7 cellular contexts compared by ENCODE assay signal in the genomic region with DNA sequence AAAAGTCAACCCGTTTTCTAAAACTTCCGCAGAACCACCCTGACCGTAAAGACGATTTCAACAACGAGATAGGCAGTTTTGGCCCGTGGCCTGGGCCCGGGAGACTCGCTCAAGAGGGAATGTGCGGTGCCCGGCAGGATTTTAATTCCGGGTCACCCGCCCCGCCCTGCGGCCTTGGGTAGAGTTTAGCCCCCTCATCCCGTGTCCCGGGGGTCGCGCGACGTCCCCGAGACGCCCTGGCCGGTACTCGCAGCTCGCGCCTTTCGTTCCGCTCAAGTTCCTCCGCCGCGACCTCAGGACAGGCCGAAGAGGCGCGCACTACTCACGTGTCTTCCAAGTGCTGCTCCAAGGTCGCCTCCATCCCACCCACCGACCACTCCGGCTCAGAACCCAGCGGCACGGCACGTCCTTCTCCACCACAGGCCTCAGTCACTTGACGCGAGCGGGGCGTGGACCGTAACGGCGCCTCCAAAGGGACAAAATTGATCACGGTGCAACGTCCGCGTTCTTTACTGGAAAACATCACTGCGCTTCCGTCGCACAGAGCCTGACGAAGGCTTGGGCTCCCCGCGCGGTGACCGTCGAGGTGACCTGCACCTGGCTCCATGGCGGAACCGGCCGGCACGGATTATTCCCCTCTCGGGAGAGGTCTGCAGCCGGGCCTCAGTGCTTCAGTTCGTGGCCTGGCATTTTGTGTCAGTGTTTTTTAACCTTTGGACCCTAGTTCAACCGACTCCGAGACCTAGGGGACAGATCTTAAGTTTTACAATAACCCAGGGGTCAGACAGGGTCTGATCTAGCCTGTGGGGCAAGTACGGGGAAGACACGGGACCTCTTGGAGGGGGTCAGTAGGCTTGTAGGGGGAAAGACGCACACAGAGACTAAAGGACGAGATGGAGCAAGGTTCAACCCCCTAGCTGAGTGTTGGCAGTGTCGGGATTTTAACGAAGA. TPM values are rescaled to one million over a fixed set of nuclear protein-coding genes. Genes with fewer than 3 reads are reported as not detected.
DNase-seq lines count a peak whose midpoint lies in the region; ATAC-seq and TF ChIP-seq lines count a peak whose summit lies in the region.

Gene LAMTOR5 (minus strand): TSS at position 435 of the 951 bp plus-strand sequence. CDS start 74 bp downstream, at position 361.

- H3K4me1 ChIP-seq in hepatocyte (ENCODE audit: insufficient read depth) = no peaks in the 10 kb centered on the region

- TF ChIP-seq CTCF in hepatocyte (IDR thresholded peaks at IDR 0.05; ENCODE audit: poor library complexity) = no peak

- peak within 1 kb of the TSS; percentile 65 for H3K4me3 ChIP-seq in hepatocyte

- H3K9me2 ChIP-seq in hepatocyte (replicated peaks; ENCODE audit: insufficient read depth) = no peaks in the 10 kb centered on the region

- no peaks in the 10 kb centered on the region for H4K20me1 ChIP-seq in hepatocyte (ENCODE audit: insufficient read depth, poor library complexity, severe bottlenecking)

- no peaks in the 10 kb centered on the region for H3K27me3 ChIP-seq in hepatocyte

- 35% methylated on average over 76 of the region's 76 CpGs for WGBS in hepatocyte (ENCODE audit: low lambda C conversion rate, missing lambda C conversion rate)

- peak within 1 kb of the TSS; percentile 90 for H3K27ac ChIP-seq in hepatocyte

- H3K4me2 ChIP-seq in hepatocyte = peak within 1 kb of the TSS; percentile 84

- DNase-seq in NCI-H1930 (lab: John Stamatoyannopoulos, UW) (peak; percentile 90), T-helper 9 cell (peak; percentile 85), astrocyte of the hippocampus (ENCODE audit: low read depth, low spot score) (peak; percentile 96), hepatocyte (ENCODE audit: low spot score) (peak; percentile 79), renal cortical epithelial cell (ENCODE audit: low read depth) (peak; percentile 82)

- H3K36me3 ChIP-seq in hepatocyte (replicated peaks; ENCODE audit: insufficient read depth, low read depth) = no peaks in the 10 kb centered on the region

- H3K9me3 ChIP-seq in hepatocyte (ENCODE audit: low read depth) = no peaks in the 10 kb centered on the region

- H2AFZ ChIP-seq in hepatocyte = peak within 1 kb of the TSS; percentile 86

- ATAC-seq in GM18502 (IDR thresholded peaks at IDR 0.05; ENCODE audit: poor library complexity, unreplicated experiment) = peak; percentile 82
- ATAC-seq in HG02943 (IDR thresholded peaks at IDR 0.05; ENCODE audit: low read depth, unreplicated experiment) = peak; percentile 85

- H3K79me2 ChIP-seq in hepatocyte = peaks cover 16% of the 10 kb centered on the region

RNA-seq across cellular contexts. Expression of gene LAMTOR5, which starts in this region (rescaled TPM):
- total RNA-seq in hepatocyte (45.4 and 57.9 TPM in 2 replicates), renal cortical epithelial cell (49.8 and 54.2 TPM in 2 replicates)
- 157 and 168 TPM in 2 replicates for polyA plus RNA-seq in hepatocyte

Comparison
In these comparisons a context has a peak if more than half of its experiments do, and no peak if none do; other contexts are left out.
1. Peak in every context shown above with its lines: DNase-seq, ATAC-seq, H3K4me3 ChIP-seq and H3K27ac ChIP-seq.